ENCODE assay signal across 10 cellular contexts in the genomic region with DNA sequence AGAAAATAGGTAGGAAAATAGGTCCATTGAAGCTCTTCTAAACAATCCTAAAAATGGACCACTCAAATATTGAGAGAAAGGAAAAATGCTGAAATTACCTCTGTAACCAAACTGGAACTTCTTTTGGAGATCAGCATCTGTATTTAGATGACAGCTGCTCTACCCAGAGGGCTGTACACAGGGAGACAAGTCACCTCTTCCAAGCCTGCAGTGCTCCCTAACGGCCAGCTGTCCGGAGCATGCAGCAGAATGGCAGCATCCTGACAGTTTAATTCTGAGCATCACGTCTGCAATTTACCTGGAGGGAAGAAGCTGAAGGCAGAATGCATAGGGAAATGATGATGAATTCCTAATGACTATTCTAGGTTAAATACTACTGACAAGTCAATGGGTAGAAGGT.
DNase-seq lines count a peak whose midpoint lies in the region; ATAC-seq and TF ChIP-seq lines count a peak whose summit lies in the region.
"Had no signal": no experiment of that assay in that cellular context is flagged by ENCODE, and none has a peak within 500 bp of the region (broad histone marks: within the 10 kb centered on the region; RNA-seq: fewer than 3 reads in every experiment).

No MANE protein-coding gene starts in this region.

- H3K9me3 ChIP-seq in right cardiac atrium (ENCODE audit: control insufficient read depth, low read length) (no peaks in the 10 kb centered on the region), right atrium auricular region (no peaks in the 10 kb centered on the region), OCI-LY7 (ENCODE audit: low read length) (no peaks in the 10 kb centered on the region), psoas muscle (no peaks in the 10 kb centered on the region), prostate gland (no peaks in the 10 kb centered on the region), upper lobe of left lung (no peaks in the 10 kb centered on the region)

- H3K79me2 ChIP-seq in OCI-LY7 (ENCODE audit: insufficient read depth, low read depth, low read length), result no peaks in the 10 kb centered on the region

- H2AFZ ChIP-seq in OCI-LY7 (ENCODE audit: low read length), result no peak overlapping the region

- 19% methylated on average over 3 of the region's 3 CpGs for WGBS in right cardiac atrium
- 14 to 25% (median 17%) methylated on average over 3 of the region's 3 CpGs for WGBS in psoas muscle, 3 donors
- WGBS in prostate gland, result 25% methylated on average over 3 of the region's 3 CpGs
- WGBS in upper lobe of left lung, 2 donors, result 36 to 55% methylated on average over 3 of the region's 3 CpGs

- H3K9me2 ChIP-seq in OCI-LY7 (ENCODE audit: insufficient read depth, low read length), result no peaks in the 10 kb centered on the region

- no peak overlapping the region for H3K4me3 ChIP-seq in right cardiac atrium (ENCODE audit: low read length)
- H3K4me3 ChIP-seq in right atrium auricular region, result no peak overlapping the region
- H3K4me3 ChIP-seq in OCI-LY7 (ENCODE audit: low read depth, low read length, poor library complexity, severe bottlenecking), result no peak overlapping the region
- no peak overlapping the region for H3K4me3 ChIP-seq in fibroblast of mammary gland (ENCODE audit: control insufficient read depth, low read depth, low read length)
- H3K4me3 ChIP-seq in psoas muscle, result no peak overlapping the region
- H3K4me3 ChIP-seq in prostate gland, result no peak overlapping the region
- no peak overlapping the region for H3K4me3 ChIP-seq in upper lobe of left lung

- TF ChIP-seq CTCF in right atrium auricular region (IDR thresholded peaks at IDR 0.05) (peak in 1 of 2 donors; percentile 48), OCI-LY7 (conservative IDR thresholded peaks at IDR 0.05; ENCODE audit: low read length) (0 out of 2 replicates have a peak, but pooled peaks have one; percentile 18), fibroblast of mammary gland (conservative IDR thresholded peaks at IDR 0.05; ENCODE audit: control insufficient read depth, insufficient read depth, low read depth, low read length) (peak; percentile 37), psoas muscle (IDR thresholded peaks at IDR 0.05) (no peak), prostate gland (IDR thresholded peaks at IDR 0.05) (no peak), upper lobe of left lung (IDR thresholded peaks at IDR 0.05) (no peak)

- H3K4me1 ChIP-seq in right cardiac atrium (ENCODE audit: control insufficient read depth, insufficient read depth, low read length) (no peaks in the 10 kb centered on the region), right atrium auricular region (peaks cover 0 to 4% of the 10 kb centered on the region in 2 donors), OCI-LY7 (ENCODE audit: insufficient read depth, low read length, poor library complexity, severe bottlenecking) (no peaks in the 10 kb centered on the region), psoas muscle (no peaks in the 10 kb centered on the region), prostate gland (replicated peaks) (no peaks in the 10 kb centered on the region), upper lobe of left lung (no peaks in the 10 kb centered on the region)

- H3K27me3 ChIP-seq in right cardiac atrium (ENCODE audit: control insufficient read depth, insufficient read depth) (peaks cover 3% of the 10 kb centered on the region), right atrium auricular region (no peaks in the 10 kb centered on the region), psoas muscle (ENCODE audit: insufficient read depth in 3 of 3, low read length in 2 of 3) (no peaks in the 10 kb centered on the region), prostate gland (replicated peaks; ENCODE audit: insufficient read depth) (no peaks in the 10 kb centered on the region), upper lobe of left lung (no peaks in the 10 kb centered on the region)

- no peak overlapping the region for H3K27ac ChIP-seq in right cardiac atrium (ENCODE audit: low read length)
- no peak overlapping the region for H3K27ac ChIP-seq in right atrium auricular region
- H3K27ac ChIP-seq in OCI-LY7 (ENCODE audit: low read depth, low read length, poor library complexity, severe bottlenecking), result no peak overlapping the region
- H3K27ac ChIP-seq in psoas muscle, result no peak overlapping the region
- H3K27ac ChIP-seq in prostate gland, result no peak overlapping the region
- H3K27ac ChIP-seq in upper lobe of left lung, result no peak overlapping the region

- no peak for TF ChIP-seq EP300 in upper lobe of left lung (IDR thresholded peaks at IDR 0.05)

- no TSS peak for BruUV-seq in OCI-LY7 (replicated peaks; lab: Mats Ljungman, UMichigan)

- no peaks in the 10 kb centered on the region for H4K20me1 ChIP-seq in OCI-LY7 (ENCODE audit: insufficient read depth, low read length)

- POLR2A ChIA-PET in OCI-LY7 (lab: Charles Lee), result no interaction called here

- H3K36me3 ChIP-seq in right atrium auricular region (no peaks in the 10 kb centered on the region), OCI-LY7 (ENCODE audit: insufficient read depth, low read length) (no peaks in the 10 kb centered on the region), psoas muscle (ENCODE audit: insufficient read depth in 1 of 2, low read depth in 1 of 2) (no peaks in the 10 kb centered on the region), prostate gland (no peaks in the 10 kb centered on the region), upper lobe of left lung (no peaks in the 10 kb centered on the region)

- TF ChIP-seq POLR2A in prostate gland (IDR thresholded peaks at IDR 0.05), result no peak
- no peak for TF ChIP-seq POLR2A in upper lobe of left lung (IDR thresholded peaks at IDR 0.05)

- ATAC-seq in right cardiac atrium (peak in 1 of 2 donors; percentile 57), psoas muscle (no peak), upper lobe of left lung (ENCODE audit: low FRiP score in 2 of 2) (no peak)
- ATAC-seq: activated naive CD4-positive, alpha-beta T cell treated with anti-CD3 and anti-CD28 coated beads, Interleukin-2, amount 50 U/mL, for 72 hours; naive thymus-derived CD8-positive, alpha-beta T cell had no signal

- intact Hi-C loops in right cardiac atrium (cut with DNase I), result no loop called here
- intact Hi-C loops in OCI-LY7 (cut with micrococcal nuclease; ENCODE audit: unreplicated experiment), result no loop called here
- intact Hi-C loops in psoas muscle (cut with DNase I), result no loop called here
- intact Hi-C loops in prostate gland (cut with DNase I), result no loop called here

- H3K4me2 ChIP-seq in OCI-LY7 (ENCODE audit: low read length), result no peak overlapping the region

- CTCF ChIA-PET in OCI-LY7 (lab: Charles Lee; ENCODE audit: unreplicated experiment), result no interaction called here

- DNase-seq in right cardiac atrium, result peak in 2 of 3 donors; percentile 30 to 39
- DNase-seq in right atrium auricular region (ENCODE audit: low spot score), result no peak
- peak; percentile 3 for DNase-seq in OCI-LY7 (ENCODE audit: low spot score)
- peak; percentile 35 for DNase-seq in fibroblast of mammary gland (ENCODE audit: low read depth)
- DNase-seq in psoas muscle, result no peak
- DNase-seq in NCI-H1105 (lab: John Stamatoyannopoulos, UW), result no peak
- DNase-seq in prostate gland (ENCODE audit: low spot score), result no peak
- DNase-seq in upper lobe of left lung, result no peak
- DNase-seq: naive thymus-derived CD8-positive, alpha-beta T cell had no signal

Comparison
In these comparisons a context has a peak if more than half of its experiments do, and no peak if none do; other contexts are left out.
1. DNase-seq: peak in right cardiac atrium (2 of 3), OCI-LY7 (single experiment) and fibroblast of mammary gland (single experiment); none in right atrium auricular region (single experiment), psoas muscle (0 of 2), NCI-H1105 (single experiment), prostate gland (single experiment) and upper lobe of left lung (0 of 2).
2. CTCF ChIP-seq: peak in OCI-LY7 (single experiment) and fibroblast of mammary gland (single experiment); none in psoas muscle (single experiment), prostate gland (0 of 4) and upper lobe of left lung (0 of 6).